Comparison of ENCODE assay signal across 8 cellular contexts in genomic region chr15:64247906-64248541, GRCh38.
DNase-seq lines count a peak whose midpoint lies in the region; ATAC-seq, FAIRE-seq and TF ChIP-seq lines count a peak whose summit lies in the region.

No MANE protein-coding gene starts in this region.

- CTCF ChIA-PET in PC-9 (lab: Charles Lee) = interaction anchor here (0.6 kb wide), 5 partner anchors 418 to 1141 kb away, joined by 3 to 5 read pairs (median 3); no protein-coding TSS in a partner anchor

- 73 to 83% methylated on average over 2 of the region's 2 CpGs for WGBS in testis, 2 donors

- DNase-seq in ELF-1 (ENCODE audit: low read depth, low spot score) (peak; percentile 38), PC-9 (peak; percentile 48 to 92), dermis blood vessel endothelial cell (peak; percentile 98), medulla oblongata (ENCODE audit: extremely low spot score) (peak; percentile 17), D721Med (ENCODE audit: insufficient read length, low spot score) (no peak), testis (no peak)

- H3K27me3 ChIP-seq in PC-9 (ENCODE audit: insufficient read depth, low read depth) (no peaks in the 10 kb centered on the region), testis (no peaks in the 10 kb centered on the region)

- POLR2A ChIA-PET in PC-9 (lab: Charles Lee; ENCODE audit: unreplicated experiment) = no interaction called here

- H3K79me2 ChIP-seq in PC-9 (ENCODE audit: low read depth) = peaks cover 16% of the 10 kb centered on the region; the same call in 1 of the 2 replicates

- no peaks in the 10 kb centered on the region; the same call in 1 of the 2 replicates for H4K20me1 ChIP-seq in PC-9 (ENCODE audit: insufficient read depth)

- H3K27ac ChIP-seq in PC-9 (peak overlapping the region; percentile 70), testis (no peak overlapping the region)

- no peak overlapping the region for H2AFZ ChIP-seq in PC-9

- BruUV-seq in PC-9 (replicated peaks; lab: Mats Ljungman, UMichigan) = no TSS peak

- no peak for TF ChIP-seq CTCF in PC-9 (conservative IDR thresholded peaks at IDR 0.05)
- TF ChIP-seq CTCF in D721Med (IDR thresholded peaks at IDR 0.05; ENCODE audit: insufficient read depth, missing control alignments) = no peak
- no peak for TF ChIP-seq CTCF in testis (IDR thresholded peaks at IDR 0.05)

- H3K4me3 ChIP-seq in PC-9 = no peak overlapping the region
- no peak overlapping the region for H3K4me3 ChIP-seq in testis

- H3K9me2 ChIP-seq in PC-9 (ENCODE audit: insufficient read depth) = no peaks in the 10 kb centered on the region

- peak; percentile 59 for ATAC-seq in GM19452 (IDR thresholded peaks at IDR 0.05; ENCODE audit: unreplicated experiment)
- ATAC-seq in HG03571 (IDR thresholded peaks at IDR 0.05; ENCODE audit: unreplicated experiment) = peak; percentile 71

- no peaks in the 10 kb centered on the region for H3K36me3 ChIP-seq in PC-9 (ENCODE audit: low read depth)
- H3K36me3 ChIP-seq in testis (ENCODE audit: low read depth, missing control alignments) = no peaks in the 10 kb centered on the region

- H3K4me1 ChIP-seq in PC-9 (replicated peaks; ENCODE audit: insufficient read depth) (peaks cover 47% of the 10 kb centered on the region), testis (no peaks in the 10 kb centered on the region)

- no peak for FAIRE-seq in D721Med (lab: Jason Lieb, UNC)

- peak overlapping the region; percentile 57 for H3K4me2 ChIP-seq in PC-9

- no peak for TF ChIP-seq POLR2A in testis (IDR thresholded peaks at IDR 0.05)

- intact Hi-C loops in PC-9 (cut with micrococcal nuclease; ENCODE audit: unreplicated experiment) (no loop called here), testis (cut with DNase I; ENCODE audit: low total_unique reads) (no loop called here)

- peaks cover 32% of the 10 kb centered on the region for H3F3A ChIP-seq in PC-9 (ENCODE audit: insufficient read depth, low read depth)

- H3K9me3 ChIP-seq in PC-9 (ENCODE audit: insufficient read depth, low read depth) = no peaks in the 10 kb centered on the region
- no peaks in the 10 kb centered on the region for H3K9me3 ChIP-seq in testis

Comparison
In these comparisons a context has a peak if more than half of its experiments do, and no peak if none do; other contexts are left out.
1. DNase-seq: peak in ELF-1 (single experiment), PC-9 (2 of 2), dermis blood vessel endothelial cell (single experiment) and medulla oblongata (single experiment); none in D721Med (single experiment) and testis (single experiment).